1 cellular context compared by ENCODE assay signal in genomic region chr7:90211391-90212148, GRCh38.
TF ChIP-seq lines count a peak whose summit lies in the region.

TSS of gene STEAP2 (plus strand) at chr7:90211740. CDS start at chr7:90225083, 13,343 bp downstream.

TF ChIP-seq in HepG2, 621 proteins besides CTCF, POLR2A, EP300 and RAD21 (continued from another document and continues in another):
- peak; percentile 34; the same call in 1 of the 2 replicates for TF ChIP-seq ZNF142 (CRISPR knock-in tag; IDR thresholded peaks at IDR 0.05)
- no peak for TF ChIP-seq SMARCE1 (IDR thresholded peaks at IDR 0.05; ENCODE audit: borderline replicate concordance)
- TF ChIP-seq ETV5 (CRISPR knock-in tag; IDR thresholded peaks at IDR 0.05; ENCODE audit: borderline replicate concordance), result no peak
- TF ChIP-seq ZSCAN30 (CRISPR knock-in tag; IDR thresholded peaks at IDR 0.05), result peak; percentile 17; the same call in 1 of the 2 replicates
- TF ChIP-seq CBX1 (IDR thresholded peaks at IDR 0.05; ENCODE audit: low read depth), result peak; percentile 67
- no peak for TF ChIP-seq KDM4B (CRISPR knock-in tag; IDR thresholded peaks at IDR 0.05)
- TF ChIP-seq GATA4 (IDR thresholded peaks at IDR 0.05; ENCODE audit: borderline replicate concordance, low read depth), result no peak
- peak; percentile 42 for TF ChIP-seq PHF20 (CRISPR knock-in tag; IDR thresholded peaks at IDR 0.05)
- TF ChIP-seq ZNF24 (IDR thresholded peaks at IDR 0.05), result no peak
- no peak for TF ChIP-seq CC2D1A (CRISPR knock-in tag; IDR thresholded peaks at IDR 0.05)
- TF ChIP-seq SNAPC4 (CRISPR knock-in tag; IDR thresholded peaks at IDR 0.05), result 0 out of 2 replicates have a peak, but pooled peaks have one; percentile 38
- peak; percentile 74 for TF ChIP-seq IRF2 (CRISPR knock-in tag; IDR thresholded peaks at IDR 0.05)
- TF ChIP-seq ZBTB3 (CRISPR knock-in tag; IDR thresholded peaks at IDR 0.05; ENCODE audit: borderline replicate concordance, low read depth), result no peak
- TF ChIP-seq TFE3 (CRISPR knock-in tag; IDR thresholded peaks at IDR 0.05), result no peak
- no peak for TF ChIP-seq ZNF326 (CRISPR knock-in tag; IDR thresholded peaks at IDR 0.05; ENCODE audit: borderline replicate concordance)
- TF ChIP-seq ZNF687 (CRISPR knock-in tag; IDR thresholded peaks at IDR 0.05), result peak; percentile 97
- no peak for TF ChIP-seq ZBTB40 (IDR thresholded peaks at IDR 0.05)
- TF ChIP-seq ZBTB40 (CRISPR knock-in tag; IDR thresholded peaks at IDR 0.05), result peak; percentile 77
- no peak for TF ChIP-seq SETDB1 (CRISPR knock-in tag; IDR thresholded peaks at IDR 0.05; ENCODE audit: borderline replicate concordance)
- TF ChIP-seq ZSCAN25 (CRISPR knock-in tag; IDR thresholded peaks at IDR 0.05), result peak; percentile 85
- no peak for TF ChIP-seq NPAS2 (CRISPR knock-in tag; IDR thresholded peaks at IDR 0.05; ENCODE audit: borderline replicate concordance)
- TF ChIP-seq E2F1 (CRISPR knock-in tag; IDR thresholded peaks at IDR 0.05), result peak; percentile 67; the same call in 1 of the 2 replicates
- no peak for TF ChIP-seq RFXANK (CRISPR knock-in tag; IDR thresholded peaks at IDR 0.05)
- peak; percentile 93 for TF ChIP-seq ZNF451 (CRISPR knock-in tag; IDR thresholded peaks at IDR 0.05)
- TF ChIP-seq ZBTB8A (CRISPR knock-in tag; IDR thresholded peaks at IDR 0.05; ENCODE audit: borderline replicate concordance, low read depth), result peak; percentile 25; the same call in 1 of the 2 replicates
- TF ChIP-seq KLF15 (CRISPR knock-in tag; IDR thresholded peaks at IDR 0.05; ENCODE audit: borderline replicate concordance), result peak; percentile 44
